Comparison of ENCODE assay signal across 16 cellular contexts in the genomic region with DNA sequence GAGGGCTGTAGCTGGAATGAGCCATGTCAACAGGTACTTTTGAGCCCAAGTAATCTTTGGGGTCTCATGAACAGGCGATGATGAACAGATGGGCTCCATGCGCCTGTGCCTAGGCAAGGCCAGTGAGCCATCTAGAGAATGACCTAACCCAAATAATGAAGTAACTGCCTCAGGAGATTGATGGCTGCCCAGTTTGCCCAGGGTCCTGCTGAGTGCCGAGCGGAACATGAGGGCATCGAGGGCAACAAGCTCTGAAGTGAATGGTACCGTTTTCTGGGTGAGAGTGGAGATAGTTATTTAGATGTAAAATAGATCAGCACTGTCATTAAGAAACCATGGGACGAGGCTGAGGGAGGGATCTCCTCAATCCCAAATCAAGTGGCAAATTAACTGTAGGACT.
DNase-seq lines count a peak whose midpoint lies in the region; ATAC-seq, FAIRE-seq and TF ChIP-seq lines count a peak whose summit lies in the region.
"Had no signal": no experiment of that assay in that cellular context is flagged by ENCODE, and none has a peak within 500 bp of the region (broad histone marks: within the 10 kb centered on the region; RNA-seq: fewer than 3 reads in every experiment).

No MANE protein-coding gene starts in this region.

- TF ChIP-seq EP300 in H1 (IDR thresholded peaks at IDR 0.05; ENCODE audit: borderline replicate concordance in 1 of 2, low read depth in 2 of 2, low read length in 2 of 2), result no peak

- no peak overlapping the region for H2BK120ac ChIP-seq in H1 (replicated peaks; ENCODE audit: low read depth, low read length)

- POLR2A ChIA-PET in activated CD4-positive, alpha-beta T cell treated with anti-CD3 and anti-CD28 coated beads for 36 hours (lab: Charles Lee), result no interaction called here
- POLR2A ChIA-PET in H1 (lab: Charles Lee; ENCODE audit: partially characterized antibody), result no interaction called here

- H3K23me2 ChIP-seq in H1 (ENCODE audit: low read depth, low read length), result no peaks in the 10 kb centered on the region

- H3K79me1 ChIP-seq in H1 (ENCODE audit: low read depth, low read length), result no peaks in the 10 kb centered on the region

- peaks cover 59% of the 10 kb centered on the region for H3K36me3 Mint-ChIP-seq in activated CD4-positive, alpha-beta T cell treated with anti-CD3 and anti-CD28 coated beads, Interleukin-2, amount 10 ng/mL, durations not matched to agents 24 days and 14 days (ENCODE audit: low read depth)
- peaks cover 38% of the 10 kb centered on the region for H3K36me3 Mint-ChIP-seq in activated CD4-positive, alpha-beta T cell treated with anti-CD3 and anti-CD28 coated beads for 36 hours (ENCODE audit: low read depth)
- peaks cover 23% of the 10 kb centered on the region for H3K36me3 Mint-ChIP-seq in CD4-positive, CD25-positive, alpha-beta regulatory T cell
- peaks cover 31% of the 10 kb centered on the region for H3K36me3 Mint-ChIP-seq in activated T-helper 1 cell treated with anti-CD3 and anti-CD28 coated beads, Interleukin-12 subunit alpha, Interleukin-12 subunit beta, Interleukin-2, Interleukin-4 antibody, amounts not matched to agents 30 ng/mL and 10 ng/mL and 1 ng/mL, durations not matched to agents 14 hours and 24 hours and 36 hours (ENCODE audit: low read depth)

- no peak overlapping the region for H2BK12ac ChIP-seq in H1 (ENCODE audit: low read depth, low read length)

- no peak overlapping the region for H3K27ac ChIP-seq in CD4-positive, CD25-positive, alpha-beta regulatory T cell (ENCODE audit: insufficient read depth, low read length, poor library complexity, severe bottlenecking)
- H3K27ac ChIP-seq in H1 (ENCODE audit: low read depth, low read length), result no peak overlapping the region
- H3K27ac ChIP-seq in thyroid gland, result no peak overlapping the region

- TF ChIP-seq POLR2A in H1 (IDR thresholded peaks at IDR 0.05; ENCODE audit: control extremely low read depth in 1 of 2, low read depth in 2 of 2, low read length in 2 of 2) (peak in 1 of 2 experiments; percentile 28; a peak in 1 of 3 replicates), thyroid gland (IDR thresholded peaks at IDR 0.05) (no peak)

- no peak overlapping the region for H3K4me2 ChIP-seq in H1 (ENCODE audit: insufficient read depth in 1 of 2, low read depth in 2 of 2, low read length in 2 of 2)

- FAIRE-seq in H1 (lab: Jason Lieb, UNC), result no peak

- no peak overlapping the region for H2BK20ac ChIP-seq in H1 (ENCODE audit: low read length)

- no peak overlapping the region for H3K4me3 Mint-ChIP-seq in activated CD4-positive, alpha-beta T cell treated with anti-CD3 and anti-CD28 coated beads, Interleukin-2, amount 10 ng/mL, durations not matched to agents 24 days and 14 days
- H3K4me3 Mint-ChIP-seq in activated CD4-positive, alpha-beta T cell treated with anti-CD3 and anti-CD28 coated beads for 36 hours, result no peak overlapping the region
- no peak overlapping the region for H3K4me3 Mint-ChIP-seq in CD4-positive, CD25-positive, alpha-beta regulatory T cell
- H3K4me3 Mint-ChIP-seq in activated T-helper 1 cell treated with anti-CD3 and anti-CD28 coated beads, Interleukin-12 subunit alpha, Interleukin-12 subunit beta, Interleukin-2, Interleukin-4 antibody, amounts not matched to agents 30 ng/mL and 10 ng/mL and 1 ng/mL, durations not matched to agents 14 hours and 24 hours and 36 hours, result no peak overlapping the region

- no peak overlapping the region for H3K4me3 ChIP-seq in CD4-positive, CD25-positive, alpha-beta regulatory T cell (ENCODE audit: low read depth, low read length)
- H3K4me3 ChIP-seq in H1 (ENCODE audit: extremely low read depth in 1 of 4, insufficient read depth in 2 of 4, low read depth in 3 of 4, low read length in 4 of 4), result no peak overlapping the region
- H3K4me3 ChIP-seq in thyroid gland (replicated peaks in 1 of 3), result no peak overlapping the region

- no peaks in the 10 kb centered on the region for H3K9me3 ChIP-seq in CD4-positive, CD25-positive, alpha-beta regulatory T cell (ENCODE audit: control insufficient read depth in 2 of 2, low read length in 2 of 2)
- no peaks in the 10 kb centered on the region for H3K9me3 ChIP-seq in H1 (ENCODE audit: insufficient read depth in 2 of 2, low read depth in 1 of 2, low read length in 1 of 2)
- H3K9me3 ChIP-seq in thyroid gland, result no peaks in the 10 kb centered on the region

- H3K23ac ChIP-seq in H1 (ENCODE audit: insufficient read length), result no peak overlapping the region

- H4K8ac ChIP-seq in H1 (ENCODE audit: extremely low read depth, insufficient read depth, low read length), result no peak overlapping the region

- no peaks in the 10 kb centered on the region for H3K9me3 Mint-ChIP-seq in activated CD4-positive, alpha-beta T cell treated with anti-CD3 and anti-CD28 coated beads, Interleukin-2, amount 10 ng/mL, durations not matched to agents 24 days and 14 days
- no peaks in the 10 kb centered on the region for H3K9me3 Mint-ChIP-seq in activated CD4-positive, alpha-beta T cell treated with anti-CD3 and anti-CD28 coated beads for 36 hours (ENCODE audit: low read depth)
- no peaks in the 10 kb centered on the region for H3K9me3 Mint-ChIP-seq in CD4-positive, CD25-positive, alpha-beta regulatory T cell
- no peaks in the 10 kb centered on the region for H3K9me3 Mint-ChIP-seq in activated T-helper 1 cell treated with anti-CD3 and anti-CD28 coated beads, Interleukin-12 subunit alpha, Interleukin-12 subunit beta, Interleukin-2, Interleukin-4 antibody, amounts not matched to agents 30 ng/mL and 10 ng/mL and 1 ng/mL, durations not matched to agents 14 hours and 24 hours and 36 hours

- H3K18ac ChIP-seq in H1 (ENCODE audit: extremely low read depth, low read length), result no peak overlapping the region

- no peak overlapping the region for H2AK5ac ChIP-seq in H1 (ENCODE audit: low read depth, low read length)

- H3K27ac Mint-ChIP-seq in activated CD4-positive, alpha-beta T cell treated with anti-CD3 and anti-CD28 coated beads, Interleukin-2, amount 10 ng/mL, durations not matched to agents 24 days and 14 days, result peak overlapping the region; percentile 48
- H3K27ac Mint-ChIP-seq in activated CD4-positive, alpha-beta T cell treated with anti-CD3 and anti-CD28 coated beads for 36 hours, result no peak overlapping the region
- H3K27ac Mint-ChIP-seq in CD4-positive, CD25-positive, alpha-beta regulatory T cell, result peak overlapping the region in 2 of 3 donors; percentile 10 to 44
- H3K27ac Mint-ChIP-seq in activated T-helper 1 cell treated with anti-CD3 and anti-CD28 coated beads, Interleukin-12 subunit alpha, Interleukin-12 subunit beta, Interleukin-2, Interleukin-4 antibody, amounts not matched to agents 30 ng/mL and 10 ng/mL and 1 ng/mL, durations not matched to agents 14 hours and 24 hours and 36 hours, result peak overlapping the region; percentile 58

- H2BK15ac ChIP-seq in H1 (ENCODE audit: low read length), result no peak overlapping the region

- H3K4me1 ChIP-seq in CD4-positive, CD25-positive, alpha-beta regulatory T cell (ENCODE audit: control insufficient read depth, insufficient read depth, low read length, poor library complexity, severe bottlenecking), result no peaks in the 10 kb centered on the region
- peaks cover 0 to 2% (median 1%) of the 10 kb centered on the region in 4 experiments; a peak in 2 of 7 replicates for H3K4me1 ChIP-seq in H1 (replicated peaks in 1 of 4; ENCODE audit: control insufficient read depth in 3 of 4, insufficient read depth in 4 of 4, low read length in 3 of 4)
- H3K4me1 ChIP-seq in thyroid gland, result no peaks in the 10 kb centered on the region

- peaks cover 0 to under 1% of the 10 kb centered on the region in 2 experiments for H4K20me1 ChIP-seq in H1 (replicated peaks in 1 of 2; ENCODE audit: control insufficient read depth in 1 of 2, insufficient read depth in 2 of 2, low read length in 2 of 2)

- H3K36me3 ChIP-seq in CD4-positive, CD25-positive, alpha-beta regulatory T cell (ENCODE audit: control insufficient read depth, insufficient read depth, low read length), result peaks cover 54% of the 10 kb centered on the region
- H3K36me3 ChIP-seq in H1 (ENCODE audit: control insufficient read depth in 2 of 4, insufficient read depth in 4 of 4, low read length in 3 of 4) (peaks cover 4 to 57% (median 29%) of the 10 kb centered on the region in 4 experiments; a peak in 7 of 8 replicates), thyroid gland (peaks cover 6 to 15% of the 10 kb centered on the region in 2 donors)

- no peak overlapping the region for H3K56ac ChIP-seq in H1 (replicated peaks; ENCODE audit: insufficient read length, low read depth, low read length)

- H3K27me3 ChIP-seq in CD4-positive, CD25-positive, alpha-beta regulatory T cell (ENCODE audit: control insufficient read depth, insufficient read depth, low read length), result no peaks in the 10 kb centered on the region
- H3K27me3 ChIP-seq in H1 (replicated peaks in 1 of 4; ENCODE audit: control insufficient read depth in 3 of 4, extremely low read depth in 1 of 4, insufficient read depth in 3 of 4, low read length in 3 of 4) (no peaks in the 10 kb centered on the region), thyroid gland (no peaks in the 10 kb centered on the region)

- no peak overlapping the region for H3K9ac ChIP-seq in H1 (replicated peaks in 1 of 4; ENCODE audit: extremely low read depth in 1 of 4, low read depth in 3 of 4, low read length in 3 of 4)

- WGBS in H1 (ENCODE audit: extremely low coverage in 1 of 2, insufficient coverage in 1 of 2, insufficient read length in 1 of 2, insufficient replicate concordance in 2 of 2, low coverage in 1 of 2, low lambda C conversion rate in 2 of 2, missing lambda C conversion rate in 1 of 2), 2 experiments, result 92% methylated on average over 7 of the region's 7 CpGs; no CpG with 5 or more reads in 1 of the 2 experiments
- WGBS in thyroid gland, 2 donors, result 94 to 98% methylated on average over 7 of the region's 7 CpGs

- no peak for ATAC-seq in activated CD4-positive, alpha-beta T cell treated with anti-CD3 and anti-CD28 coated beads for 36 hours
- ATAC-seq in CD4-positive, CD25-positive, alpha-beta regulatory T cell (ENCODE audit: low read depth in 2 of 2), result no peak
- no peak for ATAC-seq in esophagus mucosa
- ATAC-seq: PC-3 had no signal

- no peak overlapping the region for H2BK5ac ChIP-seq in H1 (ENCODE audit: low read depth, low read length)

- H3K79me2 ChIP-seq in H1 (ENCODE audit: control insufficient read depth in 1 of 2, insufficient read depth in 2 of 2, low read length in 2 of 2), result no peaks in the 10 kb centered on the region

- CTCF ChIA-PET in activated CD4-positive, alpha-beta T cell treated with anti-CD3 and anti-CD28 coated beads for 36 hours (lab: Charles Lee), result no interaction called here
- CTCF ChIA-PET in H1 (lab: Charles Lee; ENCODE audit: partially characterized antibody), result interaction anchor here (0.8 to 1.2 kb wide), 3 partner anchors 10 to 158 kb away, joined by 3 to 5 read pairs (median 4); no protein-coding TSS in a partner anchor

- H2AFZ ChIP-seq in H1 (ENCODE audit: low read length), result no peak overlapping the region

- no peak for TF ChIP-seq RAD21 in H1 (IDR thresholded peaks at IDR 0.05 in 1 of 2, conservative IDR thresholded peaks at IDR 0.05 in 1 of 2; ENCODE audit: low read depth in 2 of 2, low read length in 2 of 2)

- H3K27me3 Mint-ChIP-seq in activated CD4-positive, alpha-beta T cell treated with anti-CD3 and anti-CD28 coated beads, Interleukin-2, amount 10 ng/mL, durations not matched to agents 24 days and 14 days, result no peaks in the 10 kb centered on the region
- H3K27me3 Mint-ChIP-seq in activated CD4-positive, alpha-beta T cell treated with anti-CD3 and anti-CD28 coated beads for 36 hours, result no peaks in the 10 kb centered on the region
- H3K27me3 Mint-ChIP-seq in CD4-positive, CD25-positive, alpha-beta regulatory T cell, result no peaks in the 10 kb centered on the region
- no peaks in the 10 kb centered on the region for H3K27me3 Mint-ChIP-seq in activated T-helper 1 cell treated with anti-CD3 and anti-CD28 coated beads, Interleukin-12 subunit alpha, Interleukin-12 subunit beta, Interleukin-2, Interleukin-4 antibody, amounts not matched to agents 30 ng/mL and 10 ng/mL and 1 ng/mL, durations not matched to agents 14 hours and 24 hours and 36 hours (ENCODE audit: insufficient read depth)

- peak; percentile 54 for DNase-seq in activated CD4-positive, alpha-beta T cell treated with anti-CD3 and anti-CD28 coated beads, Interleukin-2, amount 10 ng/mL, durations not matched to agents 24 days and 14 days
- no peak for DNase-seq in activated CD4-positive, alpha-beta T cell treated with anti-CD3 and anti-CD28 coated beads for 36 hours
- DNase-seq in CD4-positive, CD25-positive, alpha-beta regulatory T cell, result no peak
- no peak for DNase-seq in activated T-helper 1 cell treated with anti-CD3 and anti-CD28 coated beads, Interleukin-12 subunit alpha, Interleukin-12 subunit beta, Interleukin-2, Interleukin-4 antibody, amounts not matched to agents 30 ng/mL and 10 ng/mL and 1 ng/mL, durations not matched to agents 14 hours and 24 hours and 36 hours (ENCODE audit: low spot score)
- no peak for DNase-seq in H1 (ENCODE audit: low read depth in 1 of 2, low spot score in 2 of 2)
- no peak for DNase-seq in NK-92 (lab: John Stamatoyannopoulos, UW; ENCODE audit: unreplicated experiment)
- no peak for DNase-seq in thyroid gland
- DNase-seq: 8988T, DMS79 treated with DMSO at 0.1 percent for 48 hours, KG1, NCI-H1048, NCI-H1436 treated with DMSO at 0.1 percent for 48 hours, NCI-H2029 treated with DMSO at 0.1 percent for 48 hours, NCI-H774, PC-3 had no signal

- H3K4me1 Mint-ChIP-seq in activated CD4-positive, alpha-beta T cell treated with anti-CD3 and anti-CD28 coated beads, Interleukin-2, amount 10 ng/mL, durations not matched to agents 24 days and 14 days, result no peaks in the 10 kb centered on the region
- H3K4me1 Mint-ChIP-seq in activated CD4-positive, alpha-beta T cell treated with anti-CD3 and anti-CD28 coated beads for 36 hours, result no peaks in the 10 kb centered on the region
- peaks cover 0 to 2% (median 0%) of the 10 kb centered on the region in 4 donors for H3K4me1 Mint-ChIP-seq in CD4-positive, CD25-positive, alpha-beta regulatory T cell
- H3K4me1 Mint-ChIP-seq in activated T-helper 1 cell treated with anti-CD3 and anti-CD28 coated beads, Interleukin-12 subunit alpha, Interleukin-12 subunit beta, Interleukin-2, Interleukin-4 antibody, amounts not matched to agents 30 ng/mL and 10 ng/mL and 1 ng/mL, durations not matched to agents 14 hours and 24 hours and 36 hours (ENCODE audit: low read depth), result no peaks in the 10 kb centered on the region

- intact Hi-C loops in activated CD4-positive, alpha-beta T cell treated with anti-CD3 and anti-CD28 coated beads, Interleukin-2, amount 10 ng/mL, durations not matched to agents 24 days and 14 days (cut with micrococcal nuclease), result no loop called here
- intact Hi-C loops in activated CD4-positive, alpha-beta T cell treated with anti-CD3 and anti-CD28 coated beads for 36 hours (cut with DNase I, micrococcal nuclease), result no loop called here
- intact Hi-C loops in activated T-helper 1 cell treated with anti-CD3 and anti-CD28 coated beads, Interleukin-12 subunit alpha, Interleukin-12 subunit beta, Interleukin-2, Interleukin-4 antibody, amounts not matched to agents 30 ng/mL and 10 ng/mL and 1 ng/mL, durations not matched to agents 14 hours and 24 hours and 36 hours (cut with micrococcal nuclease), result no loop called here
- intact Hi-C loops in thyroid gland (cut with DNase I), result no loop called here

- no peak for TF ChIP-seq CTCF in H1 (IDR thresholded peaks at IDR 0.05; ENCODE audit: control extremely low read depth in 1 of 3, insufficient read depth in 1 of 3, low read depth in 1 of 3, low read length in 3 of 3)
- no peak for TF ChIP-seq CTCF in thyroid gland (IDR thresholded peaks at IDR 0.05)

- no peak overlapping the region for H3K14ac ChIP-seq in H1 (ENCODE audit: insufficient read length)

- no peak overlapping the region for H3K4ac ChIP-seq in H1 (replicated peaks; ENCODE audit: insufficient read length, low read depth, low read length)

- H4K5ac ChIP-seq in H1 (ENCODE audit: insufficient read length, low read depth, low read length), result no peak overlapping the region

- H4K91ac ChIP-seq in H1 (replicated peaks; ENCODE audit: insufficient read length, low read length), result no peak overlapping the region
